27 cellular contexts compared by ENCODE assay signal in genomic region chr5:150391064-150391834, GRCh38. TPM values are rescaled to one million over a fixed set of nuclear protein-coding genes. Genes with fewer than 3 reads are reported as not detected.
DNase-seq lines count a peak whose midpoint lies in the region; ATAC-seq, FAIRE-seq and TF ChIP-seq lines count a peak whose summit lies in the region.
"Had no signal": no experiment of that assay in that cellular context is flagged by ENCODE, and none has a peak within 500 bp of the region (broad histone marks: within the 10 kb centered on the region; RNA-seq: fewer than 3 reads in every experiment).

No MANE protein-coding gene starts in this region.

- H3K4me3 ChIP-seq in mammary epithelial cell (replicated peaks in 1 of 3; ENCODE audit: insufficient read depth in 1 of 3, low read depth in 2 of 3, low read length in 3 of 3): no peak overlapping the region
- no peak overlapping the region for H3K4me3 ChIP-seq in GM12878
- no peak overlapping the region for H3K4me3 ChIP-seq in left ventricle myocardium inferior
- H3K4me3 ChIP-seq: A549 had no signal

- CTCF ChIA-PET in MCF 10A (lab: Yijun Ruan, JAX): interaction anchor here (0.6 kb wide), 1 partner anchor 181 kb away, joined by 3 read pairs; no protein-coding TSS in a partner anchor
- CTCF ChIA-PET in mammary epithelial cell (lab: Charles Lee; ENCODE audit: low non-redundant PET): no interaction called here
- CTCF ChIA-PET in GM12878 (lab: Yijun Ruan, JAX): interaction anchor here (0.6 to 1.0 kb wide), 2 partner anchors 25 to 45 kb away, joined by 3 to 7 read pairs; no protein-coding TSS in a partner anchor

- no peaks in the 10 kb centered on the region for H3K79me2 ChIP-seq in mammary epithelial cell (ENCODE audit: insufficient read depth, low read length)
- no peaks in the 10 kb centered on the region for H3K79me2 ChIP-seq in GM12878 (ENCODE audit: control insufficient read depth, insufficient read depth, low read length)

- H3K9me3 ChIP-seq in mammary epithelial cell (replicated peaks; ENCODE audit: insufficient read depth, low read length) (no peaks in the 10 kb centered on the region), GM12878 (replicated peaks; ENCODE audit: control insufficient read depth, insufficient read depth, low read length) (no peaks in the 10 kb centered on the region), left ventricle myocardium inferior (replicated peaks) (no peaks in the 10 kb centered on the region)
- H3K9me3 ChIP-seq: A549 had no signal

- H3K4me1 Mint-ChIP-seq in MCF 10A (ENCODE audit: insufficient read depth, unreplicated experiment): no peaks in the 10 kb centered on the region
- H3K4me1 Mint-ChIP-seq in stimulated activated effector memory CD8-positive, alpha-beta T cell treated with anti-CD3 and anti-CD28 coated beads, Interleukin-12 subunit alpha, Interleukin-12 subunit beta, amount 100 ng/mL, for 72 hours: peaks cover 3% of the 10 kb centered on the region
- H3K4me1 Mint-ChIP-seq: CD8-positive, alpha-beta memory T cell had no signal

- H2AFZ ChIP-seq in mammary epithelial cell (ENCODE audit: low read depth, low read length) (no peak overlapping the region), GM12878 (ENCODE audit: control insufficient read depth, low read depth, low read length) (no peak overlapping the region)

- RAD21 ChIA-PET in GM12878 (lab: Charles Lee; ENCODE audit: unreplicated experiment): no interaction called here

- H3K9me3 Mint-ChIP-seq in MCF 10A (ENCODE audit: unreplicated experiment): no peaks in the 10 kb centered on the region
- H3K9me3 Mint-ChIP-seq in stimulated activated effector memory CD8-positive, alpha-beta T cell treated with anti-CD3 and anti-CD28 coated beads, Interleukin-12 subunit alpha, Interleukin-12 subunit beta, amount 100 ng/mL, for 72 hours: no peaks in the 10 kb centered on the region
- H3K9me3 Mint-ChIP-seq: CD8-positive, alpha-beta memory T cell had no signal

- H3K27me3 ChIP-seq in mammary epithelial cell (ENCODE audit: insufficient read depth, low read length) (no peaks in the 10 kb centered on the region), GM12878 (replicated peaks in 1 of 2; ENCODE audit: control insufficient read depth in 2 of 2, insufficient read depth in 2 of 2, low read length in 1 of 2) (no peaks in the 10 kb centered on the region), left ventricle myocardium inferior (ENCODE audit: low read depth) (no peaks in the 10 kb centered on the region)

- H4K20me1 ChIP-seq in mammary epithelial cell (ENCODE audit: insufficient read depth, low read length) (no peaks in the 10 kb centered on the region), GM12878 (ENCODE audit: control insufficient read depth, insufficient read depth) (no peaks in the 10 kb centered on the region)

- H3K27ac ChIP-seq in mammary epithelial cell (ENCODE audit: insufficient read depth, low read depth, low read length): no peak overlapping the region
- H3K27ac ChIP-seq in GM12878 (ENCODE audit: control insufficient read depth, insufficient read depth): no peak overlapping the region
- no peak overlapping the region for H3K27ac ChIP-seq in left ventricle myocardium inferior (replicated peaks)
- H3K27ac ChIP-seq: A549 had no signal

- TF ChIP-seq CTCF in MCF 10A (IDR thresholded peaks at IDR 0.05; ENCODE audit: unreplicated experiment) (no peak), mammary epithelial cell (conservative IDR thresholded peaks at IDR 0.05 in 1 of 2, IDR thresholded peaks at IDR 0.05 in 1 of 2; ENCODE audit: extremely low read depth in 1 of 2, insufficient read depth in 1 of 2, low read depth in 1 of 2, low read length in 2 of 2) (no peak), GM12878 (IDR thresholded peaks at IDR 0.05 in 2 of 3, conservative IDR thresholded peaks at IDR 0.05 in 1 of 3; ENCODE audit: control insufficient read depth in 2 of 3, extremely low read depth in 1 of 3, insufficient read depth in 1 of 3, low read depth in 3 of 3, low read length in 3 of 3) (no peak), left ventricle myocardium inferior (IDR thresholded peaks at IDR 0.05; ENCODE audit: borderline replicate concordance) (no peak)

- DNase-seq in MCF 10A (ENCODE audit: unreplicated experiment) (no peak), mammary epithelial cell (no peak), GM12892 (ENCODE audit: insufficient read length) (no peak), GM12878 (ENCODE audit: low read depth, low spot score) (no peak), HUDEP-2 (lab: John Stamatoyannopoulos, UW; ENCODE audit: unreplicated experiment in 76 of 76) (no peak), left ventricle myocardium inferior (no peak), HuH-7 (ENCODE audit: low spot score) (no peak)
- DNase-seq in stimulated activated effector memory CD8-positive, alpha-beta T cell treated with anti-CD3 and anti-CD28 coated beads, Interleukin-12 subunit alpha, Interleukin-12 subunit beta, amount 100 ng/mL, for 72 hours (ENCODE audit: low spot score in 2 of 2): no peak
- DNase-seq: AML-193; C1 segment of cervical spinal cord; CD8-positive, alpha-beta memory T cell; DMS 273 treated with DMSO at 0.1 percent for 48 hours; DMS79; EL; GDM1; KBM-7; MM.1S; NCI-H2029; NCI-H510A; NCI-H69; Right ventricle myocardium superior; RPMI8226 had no signal

- peaks cover 32% of the 10 kb centered on the region for H3K36me3 ChIP-seq in mammary epithelial cell (ENCODE audit: insufficient read depth, low read length)
- peaks cover 41 to 60% of the 10 kb centered on the region in 2 experiments for H3K36me3 ChIP-seq in GM12878 (ENCODE audit: control insufficient read depth in 2 of 2, insufficient read depth in 2 of 2, low read length in 1 of 2)
- peaks cover 98% of the 10 kb centered on the region for H3K36me3 ChIP-seq in left ventricle myocardium inferior

- in situ Hi-C loops in mammary epithelial cell (cut with MboI; ENCODE audit: low sequenced_read_pairs in 2 of 2): no loop called here
- in situ Hi-C loops in GM12878 (cut with MboI): no loop called here

- no peak for TF ChIP-seq EP300 in GM12878 (IDR thresholded peaks at IDR 0.05; ENCODE audit: borderline replicate concordance in 1 of 2, control insufficient read depth in 1 of 2, low read depth in 2 of 2, low read length in 2 of 2)

- intact Hi-C loops in MCF 10A (cut with micrococcal nuclease): no loop called here
- intact Hi-C loops in mammary epithelial cell (cut with micrococcal nuclease): no loop called here
- intact Hi-C loops in GM12878 (cut with micrococcal nuclease; ENCODE audit: unreplicated experiment): no loop called here
- intact Hi-C loops in left ventricle myocardium inferior (cut with micrococcal nuclease): no loop called here

- H3K27ac Mint-ChIP-seq in MCF 10A (ENCODE audit: low read depth, unreplicated experiment): peak overlapping the region; percentile 24
- H3K27ac Mint-ChIP-seq in stimulated activated effector memory CD8-positive, alpha-beta T cell treated with anti-CD3 and anti-CD28 coated beads, Interleukin-12 subunit alpha, Interleukin-12 subunit beta, amount 100 ng/mL, for 72 hours: peak overlapping the region; percentile 87

- SMC1A ChIA-PET in GM12878 (lab: Charles Lee; ENCODE audit: uncharacterized antibody, unreplicated experiment): interaction anchor here (0.8 kb wide), 1 partner anchor 29 kb away, joined by 3 read pairs; no protein-coding TSS in a partner anchor

- dilution Hi-C loops in mammary epithelial cell (cut with HindIII; ENCODE audit: low sequenced_read_pairs): no loop called here

- peaks cover 3% of the 10 kb centered on the region for H3K4me1 ChIP-seq in mammary epithelial cell (ENCODE audit: insufficient read depth, low read length)
- H3K4me1 ChIP-seq in GM12878 (ENCODE audit: control insufficient read depth, insufficient read depth, low read length): peaks cover 10% of the 10 kb centered on the region
- no peaks in the 10 kb centered on the region for H3K4me1 ChIP-seq in left ventricle myocardium inferior
- H3K4me1 ChIP-seq: A549 had no signal

- H3K36me3 Mint-ChIP-seq in MCF 10A (ENCODE audit: insufficient read depth, unreplicated experiment): peaks cover 76% of the 10 kb centered on the region
- H3K36me3 Mint-ChIP-seq in stimulated activated effector memory CD8-positive, alpha-beta T cell treated with anti-CD3 and anti-CD28 coated beads, Interleukin-12 subunit alpha, Interleukin-12 subunit beta, amount 100 ng/mL, for 72 hours: peaks cover 91% of the 10 kb centered on the region

- no peaks in the 10 kb centered on the region for H3K27me3 Mint-ChIP-seq in MCF 10A (ENCODE audit: insufficient read depth, unreplicated experiment)
- H3K27me3 Mint-ChIP-seq: CD8-positive, alpha-beta memory T cell had no signal

- H3K4me3 Mint-ChIP-seq in MCF 10A (ENCODE audit: unreplicated experiment): no peak overlapping the region
- no peak overlapping the region for H3K4me3 Mint-ChIP-seq in stimulated activated effector memory CD8-positive, alpha-beta T cell treated with anti-CD3 and anti-CD28 coated beads, Interleukin-12 subunit alpha, Interleukin-12 subunit beta, amount 100 ng/mL, for 72 hours
- H3K4me3 Mint-ChIP-seq: CD8-positive, alpha-beta memory T cell had no signal

- H3K4me2 ChIP-seq in mammary epithelial cell (ENCODE audit: insufficient read depth, low read depth, low read length): no peak overlapping the region
- H3K4me2 ChIP-seq in GM12878 (ENCODE audit: control insufficient read depth, insufficient read depth): no peak overlapping the region
- H3K4me2 ChIP-seq: A549 had no signal

- WGBS in mammary epithelial cell (ENCODE audit: low coverage, missing lambda C conversion rate): 97% methylated on average over 12 of the region's 13 CpGs
- 89% methylated on average over 13 of the region's 13 CpGs for WGBS in GM12878 (ENCODE audit: insufficient coverage, insufficient replicate concordance, low lambda C conversion rate, missing lambda C conversion rate)

- FAIRE-seq in GM12892 (lab: Jason Lieb, UNC) (no peak), GM12878 (lab: Jason Lieb, UNC) (no peak)
- FAIRE-seq: A549, GM19239, H1, HepG2 had no signal

- BruUV-seq in MCF 10A (replicated peaks; lab: Mats Ljungman, UMichigan) (no TSS peak), mammary epithelial cell (replicated peaks; lab: Mats Ljungman, UMichigan) (no TSS peak), GM12878 (replicated peaks; lab: Mats Ljungman, UMichigan) (no TSS peak)

- no peak for TF ChIP-seq RAD21 in GM12878 (IDR thresholded peaks at IDR 0.05; ENCODE audit: insufficient read depth, low read depth, low read length)

- TF ChIP-seq POLR2A in GM12892 (IDR thresholded peaks at IDR 0.05; ENCODE audit: low read depth, low read length) (0 out of 2 replicates have a peak, but pooled peaks have one; percentile 29), GM12878 (IDR thresholded peaks at IDR 0.05; ENCODE audit: low read depth, low read length) (peak; percentile 14; the same call in 1 of the 2 replicates)

- POLR2A ChIA-PET in MCF 10A (lab: Yijun Ruan, JAX) (no interaction called here), GM12878 (lab: Charles Lee) (no interaction called here)

- H3K9ac ChIP-seq in mammary epithelial cell (ENCODE audit: insufficient read depth, low read length) (no peak overlapping the region), GM12878 (ENCODE audit: control insufficient read depth, insufficient read depth, low read length) (no peak overlapping the region)

- ATAC-seq in GM12878: no peak
- ATAC-seq in stimulated activated effector memory CD8-positive, alpha-beta T cell treated with anti-CD3 and anti-CD28 coated beads, Interleukin-12 subunit alpha, Interleukin-12 subunit beta, amount 100 ng/mL, for 72 hours: no peak
- ATAC-seq: A549, HCT116, HepG2 had no signal

RNA-seq across cellular contexts. Expression of gene CD74, which starts 21.5 kb away (rescaled TPM):
- total RNA-seq in MCF 10A (2022): not detected in 2 replicates
- 1 to 10 TPM; 6.8 to 9.7 TPM for total RNA-seq in mammary epithelial cell
- 7.4 TPM for polyA plus RNA-seq in mammary epithelial cell
- polyA minus RNA-seq in mammary epithelial cell: 22.1 TPM
- polyA plus RNA-seq in GM12892 (2012; ENCODE audit: missing spikeins): 2,617 TPM
- 2,823 and 2,919 TPM in 2 replicates for total RNA-seq in GM12878 (2013; cell fraction: nucleolus; rRNA removed)
- 10,156 and 11,063 TPM in 2 replicates for total RNA-seq in GM12878 (2014; rRNA removed)
- total RNA-seq in GM12878 (2014; rRNA removed; fragmentation: Illumina TruSeq; extraction: Trizol): 2,507 and 2,767 TPM in 2 replicates
- total RNA-seq in GM12878 (2021): 4,973 and 5,010 TPM in 2 replicates
- polyA plus RNA-seq in GM12878 (2011; ENCODE audit: low read depth): 4,271 TPM
- polyA plus RNA-seq in GM12878 (2011; rRNA removed): 309 and 1,760 TPM in 2 replicates
- 1,718 and 2,321 TPM in 2 replicates for polyA plus RNA-seq in GM12878 (2011; cell fraction: cytosol; rRNA removed)
- polyA plus RNA-seq in GM12878 (2011; cell fraction: nucleus; rRNA removed): 1,510 and 1,766 TPM in 2 replicates
- 6,323 and 7,232 TPM in 2 replicates for polyA plus RNA-seq in GM12878 (2012)
- 3,291 and 4,542 TPM in 2 replicates for polyA plus RNA-seq in GM12878 (2014; fragmentation: Illumina TruSeq; extraction: Trizol)
- polyA plus RNA-seq in GM12878 (2014; fragmentation: Nextera tagmentation; extraction: Ambion mirVana): 1,000 to 10,000 TPM; 1,387 to 2,107 TPM
- 3,302 and 5,141 TPM in 2 replicates for polyA plus RNA-seq in GM12878 (2014; rRNA removed)
- polyA plus RNA-seq in GM12878 (2016; fragmentation: Nextera tagmentation; extraction: Ambion mirVana): 1,000 to 10,000 TPM; 6,006 to 6,596 TPM
- polyA minus RNA-seq in GM12878 (2011; rRNA and poly(A)+ RNA removed): 1,457 and 1,517 TPM in 2 replicates
- 1,302 and 1,364 TPM in 2 replicates for polyA minus RNA-seq in GM12878 (2011; cell fraction: cytosol; rRNA and poly(A)+ RNA removed)
- 388 and 604 TPM in 2 replicates for polyA minus RNA-seq in GM12878 (2011; cell fraction: nucleus; rRNA and poly(A)+ RNA removed)
- total RNA-seq in left ventricle myocardium inferior: 251 TPM
- polyA plus RNA-seq: A549 had no signal

RNA-seq across cellular contexts. Expression of gene TCOF1, which starts 33.8 kb away (rescaled TPM):
- total RNA-seq in MCF 10A (2022) (68.4 and 83.5 TPM in 2 replicates), mammary epithelial cell (10 to 100 TPM; 17.7 to 70.4 TPM), GM12878 (2014; rRNA removed) (35.0 and 42.1 TPM in 2 replicates), GM12878 (2014; rRNA removed; fragmentation: Illumina TruSeq; extraction: Trizol) (30.5 and 35.6 TPM in 2 replicates), GM12878 (2021) (74.7 and 83.9 TPM in 2 replicates), left ventricle myocardium inferior (19.3 TPM)
- polyA plus RNA-seq in mammary epithelial cell (34.8 TPM), GM12878 (2011; rRNA removed) (6.4 and 12.7 TPM in 2 replicates), GM12878 (2014; fragmentation: Illumina TruSeq; extraction: Trizol) (39.4 and 56.1 TPM in 2 replicates), GM12878 (2014; fragmentation: Nextera tagmentation; extraction: Ambion mirVana) (10 to 100 TPM in 1 of 2 experiments, 1 to 10 TPM in 1; 8.7 to 12.3 TPM), GM12878 (2014; rRNA removed) (35.4 and 44.6 TPM in 2 replicates), GM12878 (2016; fragmentation: Nextera tagmentation; extraction: Ambion mirVana) (10 to 100 TPM; 71.2 to 76.3 TPM)
- 44.3 TPM for polyA minus RNA-seq in mammary epithelial cell
- 24.4 TPM for polyA plus RNA-seq in GM12892 (2012; ENCODE audit: missing spikeins)
- 55.0 and 67.3 TPM in 2 replicates for total RNA-seq in GM12878 (2013; cell fraction: nucleolus; rRNA removed)
- polyA plus RNA-seq in GM12878 (2011; ENCODE audit: low read depth): 11.1 TPM
- polyA plus RNA-seq in GM12878 (2011; cell fraction: cytosol; rRNA removed): 17.0 and 18.6 TPM in 2 replicates
- 48.4 and 68.2 TPM in 2 replicates for polyA plus RNA-seq in GM12878 (2011; cell fraction: nucleus; rRNA removed)
- 20.7 and 25.6 TPM in 2 replicates for polyA plus RNA-seq in GM12878 (2012)
- polyA minus RNA-seq in GM12878 (2011; rRNA and poly(A)+ RNA removed): 14.8 and 21.1 TPM in 2 replicates
- 11.4 and 13.2 TPM in 2 replicates for polyA minus RNA-seq in GM12878 (2011; cell fraction: cytosol; rRNA and poly(A)+ RNA removed)
- 19.5 and 38.2 TPM in 2 replicates for polyA minus RNA-seq in GM12878 (2011; cell fraction: nucleus; rRNA and poly(A)+ RNA removed)

RNA-seq across cellular contexts. Expression of gene RPS14, which starts 58.3 kb away (rescaled TPM):
- total RNA-seq in MCF 10A (2022) (5,481 and 5,921 TPM in 2 replicates), mammary epithelial cell (1,000 to 10,000 TPM; 1,819 to 2,158 TPM), GM12878 (2014; rRNA removed) (3,103 and 3,139 TPM in 2 replicates), GM12878 (2014; rRNA removed; fragmentation: Illumina TruSeq; extraction: Trizol) (2,472 and 2,596 TPM in 2 replicates), GM12878 (2021) (3,369 and 3,514 TPM in 2 replicates), left ventricle myocardium inferior (1,202 TPM)
- polyA plus RNA-seq in mammary epithelial cell (6,134 TPM), GM12878 (2011; rRNA removed) (3,820 and 3,850 TPM in 2 replicates), GM12878 (2014; fragmentation: Illumina TruSeq; extraction: Trizol) (3,219 and 4,047 TPM in 2 replicates), GM12878 (2014; fragmentation: Nextera tagmentation; extraction: Ambion mirVana) (1,000 to 10,000 TPM; 2,295 to 2,356 TPM), GM12878 (2014; rRNA removed) (3,649 and 3,781 TPM in 2 replicates), GM12878 (2016; fragmentation: Nextera tagmentation; extraction: Ambion mirVana) (1,000 to 10,000 TPM; 2,318 to 2,319 TPM)
- polyA minus RNA-seq in mammary epithelial cell: 1,433 TPM
- 4,425 TPM for polyA plus RNA-seq in GM12892 (2012; ENCODE audit: missing spikeins)
- 281 and 294 TPM in 2 replicates for total RNA-seq in GM12878 (2013; cell fraction: nucleolus; rRNA removed)
- 9,466 TPM for polyA plus RNA-seq in GM12878 (2011; ENCODE audit: low read depth)
- polyA plus RNA-seq in GM12878 (2011; cell fraction: cytosol; rRNA removed): 6,340 and 8,149 TPM in 2 replicates
- 1,312 and 1,697 TPM in 2 replicates for polyA plus RNA-seq in GM12878 (2011; cell fraction: nucleus; rRNA removed)
- 4,574 and 5,154 TPM in 2 replicates for polyA plus RNA-seq in GM12878 (2012)
- polyA minus RNA-seq in GM12878 (2011; rRNA and poly(A)+ RNA removed): 1,451 and 1,695 TPM in 2 replicates
- polyA minus RNA-seq in GM12878 (2011; cell fraction: cytosol; rRNA and poly(A)+ RNA removed): 359 and 410 TPM in 2 replicates
- 135 and 152 TPM in 2 replicates for polyA minus RNA-seq in GM12878 (2011; cell fraction: nucleus; rRNA and poly(A)+ RNA removed)

Comparison
In these comparisons a context has a peak if more than half of its experiments do, and no peak if none do; other contexts are left out.
1. RNA of gene CD74, which starts 21.5 kb away (total RNA-seq): 2,507 to 11,063 TPM in GM12878 and 251 TPM in left ventricle myocardium inferior (single experiment); 6.8 to 9.7 TPM in mammary epithelial cell and not detected in MCF 10A; every median in the first group is over 10 times any median in the second.